ENCODE assay signal across 9 cellular contexts in the genomic region with DNA sequence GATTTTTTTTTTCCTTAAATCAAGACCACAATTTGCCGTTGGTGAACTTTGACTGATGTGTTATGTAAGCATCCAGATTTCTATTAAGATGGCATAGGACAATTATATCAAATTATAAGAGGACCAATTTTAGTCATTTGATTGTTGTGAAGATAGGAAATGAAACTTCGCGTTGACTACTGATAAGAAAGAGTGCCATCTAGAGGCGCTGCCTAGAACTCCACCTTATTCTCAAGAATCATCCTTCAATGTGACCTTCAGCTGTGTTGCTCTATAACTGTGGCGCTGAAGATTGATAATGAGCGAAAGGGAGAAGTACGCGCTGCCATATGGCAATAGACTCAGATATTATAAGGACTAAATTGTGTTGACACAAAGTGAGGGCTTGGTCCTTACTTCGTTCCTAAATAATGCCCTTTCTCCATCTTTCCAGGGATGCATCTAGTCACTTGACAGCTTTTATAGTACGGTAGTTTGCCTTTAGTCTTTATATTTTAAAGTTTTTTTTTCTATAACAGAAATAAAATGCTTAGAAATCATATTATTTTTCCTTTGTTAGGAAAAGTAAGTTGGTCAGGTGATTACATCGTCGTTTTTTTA.
A peak's percentile ranks its signal among the peaks of the same experiment; 100 is the strongest.
DNase-seq lines count a peak whose midpoint lies in the region; ATAC-seq and TF ChIP-seq lines count a peak whose summit lies in the region.
"Had no signal": no experiment of that assay in that cellular context is flagged by ENCODE, and none has a peak within 500 bp of the region (broad histone marks: within the 10 kb centered on the region; RNA-seq: fewer than 3 reads in every experiment).

No MANE protein-coding gene starts in this region.

- H3K4me1 ChIP-seq in mesendoderm (ENCODE audit: control insufficient read depth, low read depth, low read length) (no peaks in the 10 kb centered on the region), uterus (no peaks in the 10 kb centered on the region)

- H4K8ac ChIP-seq in mesendoderm (ENCODE audit: low read depth, low read length), result no peak overlapping the region

- H3K23ac ChIP-seq in mesendoderm (ENCODE audit: low read length), result no peak overlapping the region

- H3K9me3 ChIP-seq in uterus, result no peaks in the 10 kb centered on the region

- H3K4me3 ChIP-seq in choroid plexus epithelial cell (ENCODE audit: low read depth, low read length) (no peak overlapping the region), mesendoderm (ENCODE audit: low read length) (no peak overlapping the region), uterus (no peak overlapping the region)

- no peaks in the 10 kb centered on the region for H3K79me1 ChIP-seq in mesendoderm (ENCODE audit: low read length)

- WGBS in mesendoderm (ENCODE audit: extremely low coverage, insufficient coverage, low lambda C conversion rate), result no CpG with 5 or more reads among the region's 12 CpGs

- H3K79me2 ChIP-seq in mesendoderm (ENCODE audit: control insufficient read depth, insufficient read depth, low read length), result no peaks in the 10 kb centered on the region

- ATAC-seq in GM19452 (IDR thresholded peaks at IDR 0.05; ENCODE audit: unreplicated experiment), result peak; percentile 88
- ATAC-seq: naive thymus-derived CD8-positive, alpha-beta T cell had no signal

- no peak overlapping the region for H3K27ac ChIP-seq in mesendoderm (ENCODE audit: low read depth, low read length)
- H3K27ac ChIP-seq in uterus, result no peak overlapping the region

- H3K36me3 ChIP-seq in mesendoderm (ENCODE audit: control insufficient read depth, insufficient read depth, low read length), result no peaks in the 10 kb centered on the region
- no peaks in the 10 kb centered on the region for H3K36me3 ChIP-seq in uterus

- H3K9ac ChIP-seq in mesendoderm (ENCODE audit: low read length), result no peak overlapping the region

- intact Hi-C loops in uterus (cut with DNase I; ENCODE audit: low total_unique reads) (no loop called here), posterior vena cava (cut with DNase I) (no loop called here)

- H3K4me2 ChIP-seq in mesendoderm (ENCODE audit: low read length), result no peak overlapping the region

- no peak overlapping the region for H4K5ac ChIP-seq in mesendoderm (ENCODE audit: low read length)

- no peak overlapping the region for H2BK120ac ChIP-seq in mesendoderm (ENCODE audit: low read depth, low read length)

- H3K27me3 ChIP-seq in mesendoderm (ENCODE audit: insufficient read depth, low read length, poor library complexity), result no peaks in the 10 kb centered on the region
- H3K27me3 ChIP-seq in uterus, result no peaks in the 10 kb centered on the region

- peak; percentile 54 for DNase-seq in COLO668 (lab: John Stamatoyannopoulos, UW; ENCODE audit: unreplicated experiment)
- DNase-seq in LoVo (ENCODE audit: low spot score), result peak; percentile 63
- peak; percentile 68 for DNase-seq in RKO (ENCODE audit: low spot score)
- DNase-seq in choroid plexus epithelial cell (ENCODE audit: low read depth), result peak; percentile 60
- DNase-seq in mesendoderm, result peak; percentile 57
- no peak for DNase-seq in uterus
- DNase-seq in posterior vena cava (ENCODE audit: low spot score), result no peak

- TF ChIP-seq CTCF in choroid plexus epithelial cell (conservative IDR thresholded peaks at IDR 0.05; ENCODE audit: low read depth, low read length) (peak; percentile 71), uterus (IDR thresholded peaks at IDR 0.05) (peak; percentile 19 to 43 (median 36))

- H2BK5ac ChIP-seq in mesendoderm (ENCODE audit: low read length), result no peak overlapping the region

- H3K56ac ChIP-seq in mesendoderm (ENCODE audit: low read length), result no peak overlapping the region

- no peak overlapping the region for H2AK5ac ChIP-seq in mesendoderm (ENCODE audit: low read length)

- H2BK15ac ChIP-seq in mesendoderm (replicated peaks; ENCODE audit: low read depth), result no peak overlapping the region

- no peak overlapping the region for H3K18ac ChIP-seq in mesendoderm (ENCODE audit: low read length)

- no peak overlapping the region for H3K4ac ChIP-seq in mesendoderm (ENCODE audit: low read depth, low read length)

- no peak for TF ChIP-seq POLR2A in uterus (IDR thresholded peaks at IDR 0.05)

Comparison
In these comparisons a context has a peak if more than half of its experiments do, and no peak if none do; other contexts are left out.
1. DNase-seq: peak in COLO668 (single experiment), LoVo (single experiment), RKO (single experiment), choroid plexus epithelial cell (single experiment) and mesendoderm (single experiment); none in uterus (0 of 2) and posterior vena cava (single experiment).